ENCODE assay signal across 24 cellular contexts in genomic region chr16:77998350-77999023, GRCh38. TPM values are rescaled to one million over a fixed set of nuclear protein-coding genes. Genes with fewer than 3 reads are reported as not detected.
"Had no signal": no experiment of that assay in that cellular context is flagged by ENCODE, and none has a peak within 500 bp of the region (broad histone marks: within the 10 kb centered on the region; RNA-seq: fewer than 3 reads in every experiment).

No MANE protein-coding gene starts in this region.

- H3K36me3 ChIP-seq: MG63, SJCRH30 had no signal

- H3K4me1 ChIP-seq: SJCRH30 had no signal

- ATAC-seq: SK-N-SH treated with all-trans-retinoic acid at 6 μM for 48 hours had no signal

- H3K4me3 ChIP-seq: MG63, SJCRH30 had no signal

- DNase-seq: IMR-90, Karpas-422, KG1, MG63, NCI-H1092, NCI-H1105 treated with DMSO at 0.1 percent for 48 hours, NCI-H1417 treated with DMSO at 0.1 percent for 48 hours, NCI-H146, NCI-H1694 treated with DMSO at 0.1 percent for 48 hours, NCI-H1930, NCI-H2081, NCI-H2107, NCI-H2227 treated with DMSO at 0.1 percent for 48 hours, NCI-H446, NCI-H510A, NCI-H524 treated with DMSO at 0.1 percent for 48 hours, NCI-H69, NCI-H774, Right ventricle myocardium superior, RPMI8226, SJCRH30, T-helper 1 cell had no signal

- H3K27me3 ChIP-seq: MG63, SJCRH30 had no signal

- H3K27ac ChIP-seq: SJCRH30 had no signal

- FAIRE-seq: RCC 7860 had no signal

- H3K9me3 ChIP-seq: MG63, SJCRH30 had no signal

RNA-seq across cellular contexts. Expression of gene CLEC3A, which starts 23.9 kb away (rescaled TPM):
- total RNA-seq: IMR-90, Right ventricle myocardium superior, SJCRH30 had no signal
- polyA plus RNA-seq: IMR-90 had no signal
